In genomic region chr16:75458029-75458428, GRCh38 we compare ENCODE assay signal across 20 cellular contexts. TPM values are rescaled to one million over a fixed set of nuclear protein-coding genes. Genes with fewer than 3 reads are reported as not detected.
DNase-seq lines count a peak whose midpoint lies in the region; ATAC-seq and TF ChIP-seq lines count a peak whose summit lies in the region.
"Had no signal": no experiment of that assay in that cellular context is flagged by ENCODE, and none has a peak within 500 bp of the region (broad histone marks: within the 10 kb centered on the region; RNA-seq: fewer than 3 reads in every experiment).

No MANE protein-coding gene starts in this region.

- H3K27me3 ChIP-seq in mucosa of rectum (ENCODE audit: control insufficient read depth in 2 of 2, insufficient read depth in 2 of 2, low read length in 2 of 2), result no peaks in the 10 kb centered on the region
- H3K27me3 ChIP-seq: BLaER1 treated with 17β-estradiol and CSF1 and Interleukin-3, amounts not matched to agents 10 nM and 100 nM; MG63; SJCRH30 had no signal

- no peak for TF ChIP-seq CTCF in WTC11 (IDR thresholded peaks at IDR 0.05)

- CTCF ChIA-PET in WTC11 (lab: Charles Lee), result interaction anchor here (1.3 kb wide), 2 partner anchors 59 to 60 kb away, joined by 3 read pairs; no protein-coding TSS in a partner anchor

- no peak overlapping the region for H3K4me3 Mint-ChIP-seq in WTC11
- H3K4me3 Mint-ChIP-seq in activated T-helper 2 cell treated with anti-CD3 and anti-CD28 coated beads, Interferon-gamma antibody, Interleukin-2, Interleukin-4, amounts not matched to agents 10 μg/mL and 5 μg/mL and 100 μg/mL, durations not matched to agents 14 hours and 24 hours and 36 hours (ENCODE audit: low read depth), result no peak overlapping the region
- H3K4me3 Mint-ChIP-seq: CD8-positive, alpha-beta T cell had no signal

- DNase-seq in NCI-H2029 (lab: John Stamatoyannopoulos, UW), result peak; percentile 10
- no peak for DNase-seq in NCI-H2029 treated with DMSO at 0.1 percent for 48 hours (lab: John Stamatoyannopoulos, UW)
- peak; percentile 7 for DNase-seq in NCI-H146 treated with DMSO at 0.1 percent for 48 hours (lab: John Stamatoyannopoulos, UW; ENCODE audit: unreplicated experiment)
- DNase-seq in WTC11 (ENCODE audit: low spot score), result no peak
- DNase-seq in activated T-helper 2 cell treated with anti-CD3 and anti-CD28 coated beads, Interferon-gamma antibody, Interleukin-2, Interleukin-4, amounts not matched to agents 10 μg/mL and 5 μg/mL and 100 μg/mL, durations not matched to agents 14 hours and 24 hours and 36 hours (ENCODE audit: low spot score), result no peak
- DNase-seq: CD8-positive, alpha-beta T cell; DMS53; GDM1; Karpas-422; MG63; NCI-H1092; NCI-H1436; NCI-H446 treated with DMSO at 0.1 percent for 48 hours; NCI-H774; SJCRH30 had no signal

- peak overlapping the region; percentile 14 to 58 for H3K4me3 ChIP-seq in mucosa of rectum (ENCODE audit: low read length in 2 of 2)
- H3K4me3 ChIP-seq: BLaER1 treated with 17β-estradiol and CSF1 and Interleukin-3, amounts not matched to agents 10 nM and 100 nM; MG63; SJCRH30 had no signal

- no peaks in the 10 kb centered on the region for H3K27me3 Mint-ChIP-seq in WTC11 (ENCODE audit: low read depth)
- no peaks in the 10 kb centered on the region for H3K27me3 Mint-ChIP-seq in activated T-helper 2 cell treated with anti-CD3 and anti-CD28 coated beads, Interferon-gamma antibody, Interleukin-2, Interleukin-4, amounts not matched to agents 10 μg/mL and 5 μg/mL and 100 μg/mL, durations not matched to agents 14 hours and 24 hours and 36 hours (ENCODE audit: low read depth)

- intact Hi-C loops in activated T-helper 2 cell treated with anti-CD3 and anti-CD28 coated beads, Interferon-gamma antibody, Interleukin-2, Interleukin-4, amounts not matched to agents 10 μg/mL and 5 μg/mL and 100 μg/mL, durations not matched to agents 14 hours and 24 hours and 36 hours (cut with micrococcal nuclease), result no loop called here

- peaks cover 77% of the 10 kb centered on the region for H3K4me1 Mint-ChIP-seq in WTC11
- peaks cover 37% of the 10 kb centered on the region for H3K4me1 Mint-ChIP-seq in activated T-helper 2 cell treated with anti-CD3 and anti-CD28 coated beads, Interferon-gamma antibody, Interleukin-2, Interleukin-4, amounts not matched to agents 10 μg/mL and 5 μg/mL and 100 μg/mL, durations not matched to agents 14 hours and 24 hours and 36 hours (ENCODE audit: low read depth)

- no peak for ATAC-seq in WTC11
- ATAC-seq in HG03280 (IDR thresholded peaks at IDR 0.05; ENCODE audit: unreplicated experiment), result no peak
- ATAC-seq in GM19397 (IDR thresholded peaks at IDR 0.05; ENCODE audit: unreplicated experiment), result no peak
- ATAC-seq: CD8-positive, alpha-beta T cell had no signal

- H3K4me1 ChIP-seq in mucosa of rectum (ENCODE audit: control insufficient read depth in 2 of 2, insufficient read depth in 2 of 2, low read length in 2 of 2), result peaks cover 37 to 61% of the 10 kb centered on the region in 2 donors
- H3K4me1 ChIP-seq: SJCRH30 had no signal

- peak overlapping the region; percentile 63 to 66 for H3K27ac ChIP-seq in mucosa of rectum (ENCODE audit: low read depth in 2 of 2, low read length in 2 of 2)
- H3K27ac ChIP-seq: 22Rv1; BLaER1 treated with 17β-estradiol and CSF1 and Interleukin-3, amounts not matched to agents 10 nM and 100 nM; SJCRH30 had no signal

- no peaks in the 10 kb centered on the region for H3K9me3 Mint-ChIP-seq in WTC11
- H3K9me3 Mint-ChIP-seq in activated T-helper 2 cell treated with anti-CD3 and anti-CD28 coated beads, Interferon-gamma antibody, Interleukin-2, Interleukin-4, amounts not matched to agents 10 μg/mL and 5 μg/mL and 100 μg/mL, durations not matched to agents 14 hours and 24 hours and 36 hours, result no peaks in the 10 kb centered on the region
- H3K9me3 Mint-ChIP-seq: CD8-positive, alpha-beta T cell had no signal

- H3K27ac Mint-ChIP-seq in WTC11, result peak overlapping the region; percentile 30; the same call in 1 of the 2 replicates
- H3K27ac Mint-ChIP-seq in activated T-helper 2 cell treated with anti-CD3 and anti-CD28 coated beads, Interferon-gamma antibody, Interleukin-2, Interleukin-4, amounts not matched to agents 10 μg/mL and 5 μg/mL and 100 μg/mL, durations not matched to agents 14 hours and 24 hours and 36 hours, result no peak overlapping the region
- H3K27ac Mint-ChIP-seq: CD8-positive, alpha-beta T cell had no signal

- peaks cover 4% of the 10 kb centered on the region for H3K36me3 Mint-ChIP-seq in WTC11
- H3K36me3 Mint-ChIP-seq in activated T-helper 2 cell treated with anti-CD3 and anti-CD28 coated beads, Interferon-gamma antibody, Interleukin-2, Interleukin-4, amounts not matched to agents 10 μg/mL and 5 μg/mL and 100 μg/mL, durations not matched to agents 14 hours and 24 hours and 36 hours (ENCODE audit: low read depth), result peaks cover 28% of the 10 kb centered on the region

- POLR2A ChIA-PET in WTC11 (lab: Charles Lee), result no interaction called here

- no peaks in the 10 kb centered on the region for H3K9me3 ChIP-seq in mucosa of rectum (ENCODE audit: control insufficient read depth in 2 of 2, low read length in 2 of 2)
- H3K9me3 ChIP-seq: BLaER1 treated with 17β-estradiol and CSF1 and Interleukin-3, amounts not matched to agents 10 nM and 100 nM; MG63; SJCRH30 had no signal

- no peaks in the 10 kb centered on the region for H3K36me3 ChIP-seq in mucosa of rectum (ENCODE audit: control insufficient read depth in 2 of 2, insufficient read depth in 2 of 2, low read length in 2 of 2)
- H3K36me3 ChIP-seq: MG63, SJCRH30 had no signal

- peak overlapping the region in 1 of 2 donors; percentile 8 for H3K9ac ChIP-seq in mucosa of rectum (ENCODE audit: low read depth in 1 of 2, low read length in 2 of 2)
- H3K9ac ChIP-seq: BLaER1 treated with 17β-estradiol and CSF1 and Interleukin-3, amounts not matched to agents 10 nM and 100 nM had no signal

TF ChIP-seq in WTC11, 78 proteins besides CTCF, POLR2A, EP300 and RAD21:
- TF ChIP-seq FOXP1 (CRISPR knock-in tag; IDR thresholded peaks at IDR 0.05; ENCODE audit: borderline replicate concordance) (no peak), USF1 (CRISPR knock-in tag; IDR thresholded peaks at IDR 0.05) (no peak), ATF3 (CRISPR knock-in tag; conservative IDR thresholded peaks at IDR 0.05) (no peak), ELF4 (CRISPR knock-in tag; IDR thresholded peaks at IDR 0.05; ENCODE audit: low read depth) (no peak)
- TF ChIP-seq, protein P1, sequence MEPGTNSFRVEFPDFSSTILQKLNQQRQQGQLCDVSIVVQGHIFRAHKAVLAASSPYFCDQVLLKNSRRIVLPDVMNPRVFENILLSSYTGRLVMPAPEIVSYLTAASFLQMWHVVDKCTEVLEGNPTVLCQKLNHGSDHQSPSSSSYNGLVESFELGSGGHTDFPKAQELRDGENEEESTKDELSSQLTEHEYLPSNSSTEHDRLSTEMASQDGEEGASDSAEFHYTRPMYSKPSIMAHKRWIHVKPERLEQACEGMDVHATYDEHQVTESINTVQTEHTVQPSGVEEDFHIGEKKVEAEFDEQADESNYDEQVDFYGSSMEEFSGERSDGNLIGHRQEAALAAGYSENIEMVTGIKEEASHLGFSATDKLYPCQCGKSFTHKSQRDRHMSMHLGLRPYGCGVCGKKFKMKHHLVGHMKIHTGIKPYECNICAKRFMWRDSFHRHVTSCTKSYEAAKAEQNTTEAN (CRISPR knock-in tag; IDR thresholded peaks at IDR 0.05), result no peak

RNA-seq across cellular contexts. Expression of gene TMEM170A, which starts 6.5 kb away (rescaled TPM):
- 45.6 to 53.4 TPM (median 52.0 TPM) in 3 replicates for total RNA-seq in WTC11 (2021)
- 35.6 and 39.9 TPM in 2 replicates for total RNA-seq in activated T-helper 2 cell treated with anti-CD3 and anti-CD28 coated beads, Interferon-gamma antibody, Interleukin-2, Interleukin-4, amounts not matched to agents 10 μg/mL and 5 μg/mL and 100 μg/mL, durations not matched to agents 14 hours and 24 hours and 36 hours

RNA-seq across cellular contexts. Expression of gene CFDP1, which starts 24.7 kb away (rescaled TPM):
- total RNA-seq in WTC11 (2021), result 79.2 to 102 TPM (median 98.0 TPM) in 3 replicates
- 33.5 and 37.5 TPM in 2 replicates for total RNA-seq in activated T-helper 2 cell treated with anti-CD3 and anti-CD28 coated beads, Interferon-gamma antibody, Interleukin-2, Interleukin-4, amounts not matched to agents 10 μg/mL and 5 μg/mL and 100 μg/mL, durations not matched to agents 14 hours and 24 hours and 36 hours

RNA-seq across cellular contexts. Expression of gene CHST6, which starts 37.2 kb away (rescaled TPM):
- 20.2 to 23.2 TPM (median 23.1 TPM) in 3 replicates for total RNA-seq in WTC11 (2021)
- total RNA-seq in activated T-helper 2 cell treated with anti-CD3 and anti-CD28 coated beads, Interferon-gamma antibody, Interleukin-2, Interleukin-4, amounts not matched to agents 10 μg/mL and 5 μg/mL and 100 μg/mL, durations not matched to agents 14 hours and 24 hours and 36 hours, result not detected in 2 replicates
- total RNA-seq: CD8-positive, alpha-beta T cell; SJCRH30 had no signal

Comparison
In these comparisons a context has a peak if more than half of its experiments do, and no peak if none do; other contexts are left out.
1. DNase-seq: peak in NCI-H2029 (single experiment) and NCI-H146 treated with DMSO at 0.1 percent for 48 hours (single experiment); none in NCI-H2029 treated with DMSO at 0.1 percent for 48 hours (single experiment), WTC11 (single experiment) and activated T-helper 2 cell treated with anti-CD3 and anti-CD28 coated beads, Interferon-gamma antibody, Interleukin-2, Interleukin-4, amounts not matched to agents 10 μg/mL and 5 μg/mL and 100 μg/mL, durations not matched to agents 14 hours and 24 hours and 36 hours (single experiment).
2. RNA of gene CHST6, which starts 37.2 kb away (total RNA-seq): 20.2 to 23.2 TPM in WTC11; not detected in activated T-helper 2 cell treated with anti-CD3 and anti-CD28 coated beads, Interferon-gamma antibody, Interleukin-2, Interleukin-4, amounts not matched to agents 10 μg/mL and 5 μg/mL and 100 μg/mL, durations not matched to agents 14 hours and 24 hours and 36 hours; every median in the first group is over 10 times any median in the second.